In the genomic region with DNA sequence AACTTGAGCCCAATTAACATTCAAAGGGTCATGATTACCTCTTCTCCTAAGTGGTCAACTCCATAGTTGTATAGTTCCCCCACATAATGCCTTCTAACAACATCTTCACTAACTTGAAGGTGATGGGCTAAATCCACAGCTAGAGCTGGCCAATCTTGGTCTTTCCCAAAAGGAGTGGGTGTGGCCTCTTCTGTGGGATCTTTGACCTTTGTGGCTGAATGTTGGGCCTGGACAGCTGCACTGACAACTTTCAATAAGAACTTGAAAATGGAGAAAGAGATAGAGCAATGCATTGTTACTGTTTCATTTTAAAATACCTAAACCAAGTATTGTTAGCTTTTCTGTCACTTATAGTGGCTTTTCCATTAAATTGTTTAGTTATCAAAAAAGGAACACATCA, we compare ENCODE assay signal across 19 cellular contexts.
"Had no signal": no experiment of that assay in that cellular context is flagged by ENCODE, and none has a peak within 500 bp of the region (broad histone marks: within the 10 kb centered on the region; RNA-seq: fewer than 3 reads in every experiment).

No MANE protein-coding gene starts in this region.

- DNase-seq: effector memory CD4-positive, alpha-beta T cell; glutamatergic neuron; kidney; left cardiac atrium; left ventricle myocardium inferior; mucosa of descending colon; natural killer cell; sigmoid colon; stimulated activated CD4-positive, alpha-beta T cell treated with anti-CD3 and anti-CD28 coated beads, Interleukin-2, amount 100 ng/mL, for 48 hours; tibial artery; upper lobe of left lung; uterus had no signal

- H3K4me3 ChIP-seq: gastroesophageal sphincter, left ventricle myocardium inferior, mucosa of descending colon, right atrium auricular region, sigmoid colon, smooth muscle cell, tibial artery, upper lobe of left lung, uterus had no signal

- H3K4me2 ChIP-seq: smooth muscle cell had no signal

- H3K9me3 Mint-ChIP-seq: natural killer cell; neural crest cell; stimulated activated naive CD8-positive, alpha-beta T cell treated with anti-CD3 and anti-CD28 coated beads, Interleukin-15, Interleukin-2, amounts not matched to agents 100 ng/mL and 50 ng/mL, for 24 hours had no signal

- H3K27me3 ChIP-seq: gastroesophageal sphincter, right atrium auricular region, sigmoid colon, tibial artery, upper lobe of left lung, uterus had no signal

- H3K4me1 ChIP-seq: upper lobe of left lung, uterus had no signal

- H3K4me3 Mint-ChIP-seq: natural killer cell; neural crest cell; stimulated activated naive CD8-positive, alpha-beta T cell treated with anti-CD3 and anti-CD28 coated beads, Interleukin-15, Interleukin-2, amounts not matched to agents 100 ng/mL and 50 ng/mL, for 24 hours had no signal

- H3K27ac ChIP-seq: left ventricle myocardium inferior, right atrium auricular region, sigmoid colon, tibial artery, upper lobe of left lung, uterus had no signal

- FAIRE-seq: endometrium, kidney had no signal

- ATAC-seq: esophagus mucosa, gastroesophageal sphincter, left cardiac atrium, mucosa of descending colon, natural killer cell had no signal

- H3K36me3 ChIP-seq: uterus had no signal

- H3K27me3 Mint-ChIP-seq: stimulated activated naive CD8-positive, alpha-beta T cell treated with anti-CD3 and anti-CD28 coated beads, Interleukin-15, Interleukin-2, amounts not matched to agents 100 ng/mL and 50 ng/mL, for 24 hours had no signal

- H3K9me3 ChIP-seq: gastroesophageal sphincter, left ventricle myocardium inferior, mucosa of descending colon, right atrium auricular region, sigmoid colon, tibial artery, upper lobe of left lung, uterus had no signal

- H3K27ac Mint-ChIP-seq: stimulated activated naive CD8-positive, alpha-beta T cell treated with anti-CD3 and anti-CD28 coated beads, Interleukin-15, Interleukin-2, amounts not matched to agents 100 ng/mL and 50 ng/mL, for 24 hours had no signal
